ENCODE assay signal across 8 cellular contexts in genomic region chr22:49789289-49790141, GRCh38. TPM values are rescaled to one million over a fixed set of nuclear protein-coding genes. Genes with fewer than 3 reads are reported as not detected.
DNase-seq lines count a peak whose midpoint lies in the region; ATAC-seq lines count a peak whose summit lies in the region.

No MANE protein-coding gene starts in this region.

- peaks cover 16% of the 10 kb centered on the region; the same call in 1 of the 2 replicates for H3K4me1 ChIP-seq in HUES6 (ENCODE audit: control insufficient read depth, insufficient read depth, low read length)
- H3K4me1 ChIP-seq in HAP-1, result no peaks in the 10 kb centered on the region; the same call in 1 of the 2 replicates

- no peak overlapping the region for H3K9ac ChIP-seq in HUES6 (ENCODE audit: low read length)

- H3K27ac ChIP-seq in HUES6 (ENCODE audit: low read depth, low read length), result 0 out of 2 replicates have a peak overlapping the region, but pooled peaks have one; percentile 7

- intact Hi-C loops in cardiac septum (cut with DNase I), result loop anchor here (5.0 kb wide), 1 partner anchor 38 kb away; the partner anchor contains the start of gene BRD1

- ATAC-seq in HG03196 (IDR thresholded peaks at IDR 0.05; ENCODE audit: unreplicated experiment), result no peak
- no peak for ATAC-seq in GM21825 (IDR thresholded peaks at IDR 0.05; ENCODE audit: unreplicated experiment)

- H3K4me3 ChIP-seq in HUES6 (ENCODE audit: low read depth, low read length) (no peak overlapping the region), HAP-1 (no peak overlapping the region)

- H3K9me3 ChIP-seq in HUES6 (ENCODE audit: control insufficient read depth, insufficient read depth, low read depth, low read length), result no peaks in the 10 kb centered on the region
- H3K9me3 ChIP-seq in HAP-1, result no peaks in the 10 kb centered on the region

- in situ Hi-C loops in HAP-1 (cut with MboI; ENCODE audit: low sequenced_read_pairs), result no loop called here

- peaks cover 92% of the 10 kb centered on the region for H3K36me3 ChIP-seq in HUES6 (ENCODE audit: control insufficient read depth, insufficient read depth, low read length)
- peaks cover 88% of the 10 kb centered on the region for H3K36me3 ChIP-seq in HAP-1 (replicated peaks)

- DNase-seq in activated T-cell treated with anti-CD3 and anti-CD28 coated beads for 48 hours (ENCODE audit: low read depth), result peak; percentile 23
- DNase-seq in cardiac septum (ENCODE audit: low spot score), result peak; percentile 71
- peak; percentile 29 for DNase-seq in stimulated activated CD4-positive, alpha-beta T cell treated with anti-CD3 and anti-CD28 coated beads, Interleukin-4, amount 100 ng/mL, for 1 hour
- DNase-seq in HAP-1 (ENCODE audit: low spot score in 2 of 2), result no peak
- no peak for DNase-seq in kidney tubule cell (ENCODE audit: low spot score)

- H3K27me3 ChIP-seq in HUES6 (ENCODE audit: control insufficient read depth, insufficient read depth, low read length), result no peaks in the 10 kb centered on the region
- no peaks in the 10 kb centered on the region for H3K27me3 ChIP-seq in HAP-1 (ENCODE audit: low read depth)

RNA-seq across cellular contexts. Expression of gene BRD1, which starts 38.2 kb away (rescaled TPM):
- 18.0 TPM for total RNA-seq in cardiac septum

Comparison
In these comparisons a context has a peak if more than half of its experiments do, and no peak if none do; other contexts are left out.
1. DNase-seq: peak in activated T-cell treated with anti-CD3 and anti-CD28 coated beads for 48 hours (single experiment), cardiac septum (single experiment) and stimulated activated CD4-positive, alpha-beta T cell treated with anti-CD3 and anti-CD28 coated beads, Interleukin-4, amount 100 ng/mL, for 1 hour (single experiment); none in HAP-1 (0 of 2) and kidney tubule cell (single experiment).